In the genomic region with DNA sequence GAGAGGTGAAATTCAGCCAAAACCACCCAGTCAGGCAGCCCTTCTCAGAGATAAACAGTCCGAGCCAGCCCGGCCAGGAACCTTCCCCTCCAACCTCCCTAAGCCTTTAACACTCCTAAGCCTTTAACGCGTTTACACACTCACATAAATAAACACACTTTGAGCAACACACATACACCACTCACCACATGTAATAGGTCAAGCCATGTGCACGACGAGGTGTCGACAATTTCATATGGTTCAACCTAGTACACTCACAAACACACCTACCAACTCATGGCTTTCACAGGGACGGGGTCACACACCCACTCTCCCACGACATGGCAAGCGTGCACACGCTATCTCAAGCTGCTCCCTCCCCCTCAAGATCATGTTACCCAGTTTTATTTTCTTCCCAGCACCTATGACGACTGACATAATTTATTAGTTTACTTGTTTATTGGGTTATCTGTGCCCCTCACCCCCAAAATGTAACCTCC, we compare ENCODE assay signal across 10 cellular contexts. TPM values are rescaled to one million over a fixed set of nuclear protein-coding genes. Genes with fewer than 3 reads are reported as not detected.
DNase-seq lines count a peak whose midpoint lies in the region; ATAC-seq, FAIRE-seq and TF ChIP-seq lines count a peak whose summit lies in the region.
"Had no signal": no experiment of that assay in that cellular context is flagged by ENCODE, and none has a peak within 500 bp of the region (broad histone marks: within the 10 kb centered on the region; RNA-seq: fewer than 3 reads in every experiment).

No MANE protein-coding gene starts in this region.

- H3K79me2 ChIP-seq in H9 (ENCODE audit: insufficient read depth, low read length) (no peaks in the 10 kb centered on the region), keratinocyte (ENCODE audit: control insufficient read depth, insufficient read depth, low read length) (no peaks in the 10 kb centered on the region)

- no peak overlapping the region for H3K56ac ChIP-seq in H9 (ENCODE audit: insufficient read length, low read depth, low read length)

- H2BK5ac ChIP-seq in H9 (ENCODE audit: insufficient read length, low read length): no peak overlapping the region

- no peak for DNase-seq in H9
- DNase-seq in activated CD8-positive, alpha-beta T cell treated with anti-CD3 and anti-CD28 coated beads for 36 hours: no peak
- no peak for DNase-seq in keratinocyte (ENCODE audit: low read depth, low spot score)
- DNase-seq in activated gamma-delta T cell treated with Interleukin-2 at 50 U/mL for 16 hours: no peak
- no peak for DNase-seq in stimulated activated effector memory CD8-positive, alpha-beta T cell treated with anti-CD3 and anti-CD28 coated beads, Interleukin-12 subunit alpha, Interleukin-12 subunit beta, amount 100 ng/mL, for 72 hours (ENCODE audit: low spot score in 2 of 2)
- no peak for DNase-seq in GM03348 (ENCODE audit: low spot score)
- DNase-seq in COR-L47 (lab: John Stamatoyannopoulos, UW): no peak

- no peak overlapping the region for H4K5ac ChIP-seq in H9 (ENCODE audit: insufficient read length, low read depth, low read length)

- H3K9ac ChIP-seq in H9 (ENCODE audit: extremely low read depth, insufficient read length, low read length): no peak overlapping the region
- H3K9ac ChIP-seq in keratinocyte (ENCODE audit: control insufficient read depth, extremely low read depth, insufficient read depth, low read length): peak overlapping the region; percentile 28
- peak overlapping the region; percentile 5 to 71 for H3K9ac ChIP-seq in stomach smooth muscle (ENCODE audit: low read length in 2 of 2)
- H3K9ac ChIP-seq: KMS-11 had no signal

- no peaks in the 10 kb centered on the region; the same call in 1 of the 2 replicates for H3K27me3 Mint-ChIP-seq in H9 (ENCODE audit: low read depth)
- no peaks in the 10 kb centered on the region for H3K27me3 Mint-ChIP-seq in activated CD8-positive, alpha-beta T cell treated with anti-CD3 and anti-CD28 coated beads for 36 hours

- ATAC-seq in activated CD8-positive, alpha-beta T cell treated with anti-CD3 and anti-CD28 coated beads for 36 hours: no peak
- no peak for ATAC-seq in stimulated activated effector memory CD8-positive, alpha-beta T cell treated with anti-CD3 and anti-CD28 coated beads, Interleukin-12 subunit alpha, Interleukin-12 subunit beta, amount 100 ng/mL, for 72 hours

- H2AK5ac ChIP-seq in H9 (ENCODE audit: insufficient read length, low read length): no peak overlapping the region

- peaks cover 28 to 57% of the 10 kb centered on the region in 2 experiments for H3K4me1 Mint-ChIP-seq in H9
- peaks cover 3% of the 10 kb centered on the region for H3K4me1 Mint-ChIP-seq in activated CD8-positive, alpha-beta T cell treated with anti-CD3 and anti-CD28 coated beads for 36 hours (ENCODE audit: low read depth)
- no peaks in the 10 kb centered on the region for H3K4me1 Mint-ChIP-seq in stimulated activated effector memory CD8-positive, alpha-beta T cell treated with anti-CD3 and anti-CD28 coated beads, Interleukin-12 subunit alpha, Interleukin-12 subunit beta, amount 100 ng/mL, for 72 hours

- H2BK15ac ChIP-seq in H9 (ENCODE audit: low read depth, low read length): no peak overlapping the region

- FAIRE-seq in keratinocyte (lab: Jason Lieb, UNC): peak; percentile 52

- H3K27ac ChIP-seq in H9 (ENCODE audit: insufficient read length, low read depth, low read length) (no peak overlapping the region), keratinocyte (ENCODE audit: control insufficient read depth, insufficient read depth, low read length) (no peak overlapping the region), stomach smooth muscle (ENCODE audit: low read length) (peak overlapping the region; percentile 69)
- H3K27ac ChIP-seq: KMS-11 had no signal

- H3K4me2 ChIP-seq in H9 (ENCODE audit: insufficient read depth, insufficient read length, low read length): peak overlapping the region; percentile 28
- peak overlapping the region; percentile 76 for H3K4me2 ChIP-seq in keratinocyte (ENCODE audit: control insufficient read depth, extremely low read depth, insufficient read depth, low read depth, low read length)
- H3K4me2 ChIP-seq: KMS-11 had no signal

- H3K18ac ChIP-seq in H9 (ENCODE audit: insufficient read length, low read depth, low read length): no peak overlapping the region

- H3K4me1 ChIP-seq in H9 (ENCODE audit: insufficient read depth, low read length): peaks cover 5% of the 10 kb centered on the region; the same call in 1 of the 2 replicates
- H3K4me1 ChIP-seq in keratinocyte (ENCODE audit: control insufficient read depth, extremely low read depth, insufficient read depth, low read length): peaks cover 9% of the 10 kb centered on the region
- H3K4me1 ChIP-seq in stomach smooth muscle (ENCODE audit: control insufficient read depth, insufficient read depth, low read length): peaks cover 27% of the 10 kb centered on the region

- no peak overlapping the region for H2BK12ac ChIP-seq in H9 (ENCODE audit: insufficient read length, low read depth, low read length)

- peaks cover 19 to 34% (median 20%) of the 10 kb centered on the region in 3 experiments; a peak in 6 of 7 replicates for H3K36me3 Mint-ChIP-seq in H9 (ENCODE audit: insufficient read depth in 1 of 3, low read depth in 3 of 3)
- H3K36me3 Mint-ChIP-seq in activated CD8-positive, alpha-beta T cell treated with anti-CD3 and anti-CD28 coated beads for 36 hours (ENCODE audit: low read depth): peaks cover 30% of the 10 kb centered on the region
- H3K36me3 Mint-ChIP-seq in stimulated activated effector memory CD8-positive, alpha-beta T cell treated with anti-CD3 and anti-CD28 coated beads, Interleukin-12 subunit alpha, Interleukin-12 subunit beta, amount 100 ng/mL, for 72 hours: peaks cover 13% of the 10 kb centered on the region

- intact Hi-C loops in activated CD8-positive, alpha-beta T cell treated with anti-CD3 and anti-CD28 coated beads for 36 hours (cut with micrococcal nuclease): no loop called here

- no peaks in the 10 kb centered on the region for H3K9me3 ChIP-seq in H9 (ENCODE audit: control insufficient read depth, low read depth, low read length)
- H3K9me3 ChIP-seq in keratinocyte (ENCODE audit: control insufficient read depth, low read depth, low read length): no peaks in the 10 kb centered on the region
- no peaks in the 10 kb centered on the region for H3K9me3 ChIP-seq in stomach smooth muscle (ENCODE audit: control insufficient read depth in 2 of 2, low read length in 2 of 2)

- H4K20me1 ChIP-seq in H9 (ENCODE audit: control insufficient read depth, insufficient read depth, insufficient read length) (no peaks in the 10 kb centered on the region), keratinocyte (ENCODE audit: control insufficient read depth, extremely low read depth, insufficient read depth, low read length) (no peaks in the 10 kb centered on the region)

- H2BK20ac ChIP-seq in H9 (ENCODE audit: low read depth, low read length, poor library complexity, severe bottlenecking): no peak overlapping the region

- H4K8ac ChIP-seq in H9 (replicated peaks; ENCODE audit: insufficient read length, low read depth, low read length): no peak overlapping the region

- peak overlapping the region; percentile 6 to 72; a peak in 4 of 5 replicates for H3K4me3 Mint-ChIP-seq in H9
- H3K4me3 Mint-ChIP-seq in activated CD8-positive, alpha-beta T cell treated with anti-CD3 and anti-CD28 coated beads for 36 hours: no peak overlapping the region
- H3K4me3 Mint-ChIP-seq in stimulated activated effector memory CD8-positive, alpha-beta T cell treated with anti-CD3 and anti-CD28 coated beads, Interleukin-12 subunit alpha, Interleukin-12 subunit beta, amount 100 ng/mL, for 72 hours: no peak overlapping the region

- no peaks in the 10 kb centered on the region for H3K23me2 ChIP-seq in H9 (ENCODE audit: insufficient read length, low read depth, low read length, poor library complexity, severe bottlenecking)

- H3K36me3 ChIP-seq in keratinocyte (ENCODE audit: control insufficient read depth in 2 of 2, extremely low read depth in 1 of 2, insufficient read depth in 2 of 2, low read length in 2 of 2): no peaks in the 10 kb centered on the region
- peaks cover 7 to 11% of the 10 kb centered on the region in 2 donors for H3K36me3 ChIP-seq in stomach smooth muscle (ENCODE audit: control insufficient read depth in 2 of 2, insufficient read depth in 2 of 2, low read length in 2 of 2)

- no peak overlapping the region for H2AFZ ChIP-seq in H9 (ENCODE audit: low read length)
- H2AFZ ChIP-seq in keratinocyte (ENCODE audit: control insufficient read depth, low read length): peak overlapping the region; percentile 88

- POLR2A ChIA-PET in activated CD8-positive, alpha-beta T cell treated with anti-CD3 and anti-CD28 coated beads for 36 hours (lab: Charles Lee): interaction anchor here (1.8 kb wide), 1 partner anchor 14 kb away, joined by 5 read pairs; no protein-coding TSS in a partner anchor

- H3K27ac Mint-ChIP-seq in H9: peak overlapping the region; percentile 67 to 94 (median 89); a peak in 6 of 7 replicates
- peak overlapping the region; percentile 2 for H3K27ac Mint-ChIP-seq in activated CD8-positive, alpha-beta T cell treated with anti-CD3 and anti-CD28 coated beads for 36 hours
- no peak overlapping the region for H3K27ac Mint-ChIP-seq in stimulated activated effector memory CD8-positive, alpha-beta T cell treated with anti-CD3 and anti-CD28 coated beads, Interleukin-12 subunit alpha, Interleukin-12 subunit beta, amount 100 ng/mL, for 72 hours

- H3K14ac ChIP-seq in H9 (ENCODE audit: insufficient read depth, low read length): no peak overlapping the region

- H4K91ac ChIP-seq in H9 (ENCODE audit: insufficient read length, low read depth, low read length): no peak overlapping the region

- no peak overlapping the region for H2BK120ac ChIP-seq in H9 (ENCODE audit: low read depth, low read length, poor library complexity, severe bottlenecking)

- H3K27me3 ChIP-seq in H9 (ENCODE audit: insufficient read depth, low read length) (no peaks in the 10 kb centered on the region), keratinocyte (ENCODE audit: control insufficient read depth, extremely low read depth, insufficient read depth, low read length) (no peaks in the 10 kb centered on the region), stomach smooth muscle (ENCODE audit: control insufficient read depth in 1 of 2, insufficient read depth in 2 of 2, low read length in 2 of 2) (no peaks in the 10 kb centered on the region)

- H3K23ac ChIP-seq in H9 (ENCODE audit: insufficient read length, low read depth, low read length): no peak overlapping the region

- no peak overlapping the region for H3T11ph ChIP-seq in H9 (ENCODE audit: low read length)

- TF ChIP-seq CTCF in H9 (conservative IDR thresholded peaks at IDR 0.05): no peak
- TF ChIP-seq CTCF in activated CD8-positive, alpha-beta T cell treated with anti-CD3 and anti-CD28 coated beads for 36 hours (IDR thresholded peaks at IDR 0.05): no peak
- TF ChIP-seq CTCF in keratinocyte (optimal IDR thresholded peaks at IDR 0.05 in 1 of 3, IDR thresholded peaks at IDR 0.05 in 1 of 3, conservative IDR thresholded peaks at IDR 0.05 in 1 of 3; ENCODE audit: extremely low read depth in 1 of 3, insufficient read depth in 2 of 3, low read length in 3 of 3): no peak

- no peaks in the 10 kb centered on the region for H3K9me1 ChIP-seq in keratinocyte (ENCODE audit: control insufficient read depth, extremely low read depth, insufficient read depth, low read length)

- dilution Hi-C loops in keratinocyte (cut with MboI; ENCODE audit: extremely low pct_ligation_motif_present, low sequenced_read_pairs): no loop called here

- CTCF ChIA-PET in activated CD8-positive, alpha-beta T cell treated with anti-CD3 and anti-CD28 coated beads for 36 hours (lab: Charles Lee): interaction anchor here (0.9 to 4.7 kb wide), 3 partner anchors 14 to 42 kb away, joined by 3 to 25 read pairs (median 12); no protein-coding TSS in a partner anchor

- H3K79me1 ChIP-seq in H9 (ENCODE audit: insufficient read depth, low read depth, low read length, poor library complexity, severe bottlenecking): no peaks in the 10 kb centered on the region

- no CpG with 5 or more reads among the region's 12 CpGs for WGBS in H9 (ENCODE audit: extremely low coverage, insufficient read length, low lambda C conversion rate)

- H3K4me3 ChIP-seq in keratinocyte (ENCODE audit: control insufficient read depth in 2 of 3, extremely low read depth in 1 of 3, insufficient read depth in 2 of 3, low read depth in 1 of 3, low read length in 3 of 3) (peak overlapping the region in 1 of 3 experiments; percentile 54), stomach smooth muscle (ENCODE audit: low read length in 2 of 2) (peak overlapping the region; percentile 15 to 72)

- H3K9me3 Mint-ChIP-seq in H9: no peaks in the 10 kb centered on the region
- H3K9me3 Mint-ChIP-seq in activated CD8-positive, alpha-beta T cell treated with anti-CD3 and anti-CD28 coated beads for 36 hours: no peaks in the 10 kb centered on the region
- no peaks in the 10 kb centered on the region for H3K9me3 Mint-ChIP-seq in stimulated activated effector memory CD8-positive, alpha-beta T cell treated with anti-CD3 and anti-CD28 coated beads, Interleukin-12 subunit alpha, Interleukin-12 subunit beta, amount 100 ng/mL, for 72 hours

- H3K4ac ChIP-seq in H9 (ENCODE audit: low read depth, low read length): no peak overlapping the region

RNA-seq across cellular contexts. Expression of a gene that starts 15.5 kb away (rescaled TPM):
- total RNA-seq in H9 (2021): 16.3 and 17.0 TPM in 2 replicates
- total RNA-seq in activated CD8-positive, alpha-beta T cell treated with anti-CD3 and anti-CD28 coated beads for 36 hours: 10 to 100 TPM; 32.1 to 34.0 TPM
- polyA plus RNA-seq in keratinocyte: 0.45 to 0.91 TPM (median 0.75 TPM) in 3 replicates
- not detected for polyA plus RNA-seq in keratinocyte (2011; ENCODE audit: low read depth)
- polyA plus RNA-seq in keratinocyte (2011; cell fraction: cytosol; rRNA removed): 0.53 and 0.65 TPM in 2 replicates
- 1.2 and 1.4 TPM in 2 replicates for polyA plus RNA-seq in keratinocyte (2011; cell fraction: nucleus; rRNA removed)
- polyA plus RNA-seq in keratinocyte (2012; ENCODE audit: low replicate concordance): 0.18 and 0.38 TPM in 2 replicates
- polyA minus RNA-seq in keratinocyte: 0.99 to 1.5 TPM (median 1.1 TPM) in 3 replicates
- not detected for polyA minus RNA-seq in keratinocyte (2011; cell fraction: cytosol; rRNA and poly(A)+ RNA removed)
- 1.2 TPM in 2 replicates for polyA minus RNA-seq in keratinocyte (2011; cell fraction: nucleus; rRNA and poly(A)+ RNA removed)

RNA-seq across cellular contexts. Expression of a gene that starts 30.5 kb away (rescaled TPM):
- 126 and 130 TPM in 2 replicates for total RNA-seq in H9 (2021)
- 10 to 100 TPM; 75.2 to 84.2 TPM for total RNA-seq in activated CD8-positive, alpha-beta T cell treated with anti-CD3 and anti-CD28 coated beads for 36 hours
- polyA plus RNA-seq in keratinocyte: 65.7 to 92.2 TPM (median 70.9 TPM) in 3 replicates
- 24.0 TPM for polyA plus RNA-seq in keratinocyte (2011; ENCODE audit: low read depth)
- 56.9 and 69.2 TPM in 2 replicates for polyA plus RNA-seq in keratinocyte (2011; cell fraction: cytosol; rRNA removed)
- polyA plus RNA-seq in keratinocyte (2011; cell fraction: nucleus; rRNA removed): 34.1 TPM in 2 replicates
- 45.9 and 60.8 TPM in 2 replicates for polyA plus RNA-seq in keratinocyte (2012; ENCODE audit: low replicate concordance)
- polyA minus RNA-seq in keratinocyte: 21.7 to 26.8 TPM (median 23.8 TPM) in 3 replicates
- polyA minus RNA-seq in keratinocyte (2011; cell fraction: cytosol; rRNA and poly(A)+ RNA removed): 16.1 TPM
- 5.2 and 9.5 TPM in 2 replicates for polyA minus RNA-seq in keratinocyte (2011; cell fraction: nucleus; rRNA and poly(A)+ RNA removed)

RNA-seq across cellular contexts. Expression of a gene that starts 37.4 kb away (rescaled TPM):
- 0.18 TPM in 1 of 2 replicates, not detected in the other for total RNA-seq in H9 (2021)
- total RNA-seq in activated CD8-positive, alpha-beta T cell treated with anti-CD3 and anti-CD28 coated beads for 36 hours: not detected
- polyA plus RNA-seq in keratinocyte: not detected in 3 replicates
- not detected for polyA plus RNA-seq in keratinocyte (2011; ENCODE audit: low read depth)
- polyA plus RNA-seq in keratinocyte (2011; cell fraction: cytosol; rRNA removed): not detected in 2 replicates
- not detected in 2 replicates for polyA plus RNA-seq in keratinocyte (2011; cell fraction: nucleus; rRNA removed)
- 0.16 TPM in 1 of 2 replicates, not detected in the other for polyA plus RNA-seq in keratinocyte (2012; ENCODE audit: low replicate concordance)
- polyA minus RNA-seq in keratinocyte: not detected in 3 replicates
- polyA minus RNA-seq in keratinocyte (2011; cell fraction: cytosol; rRNA and poly(A)+ RNA removed): not detected
- polyA minus RNA-seq in keratinocyte (2011; cell fraction: nucleus; rRNA and poly(A)+ RNA removed): not detected in 2 replicates
- total RNA-seq: mucosa of gallbladder had no signal

RNA-seq across cellular contexts. Expression of a gene that starts 39.7 kb away (rescaled TPM):
- total RNA-seq in H9 (2021): 7.0 and 7.1 TPM in 2 replicates
- under 1 TPM; 0.23 to 0.27 TPM for total RNA-seq in activated CD8-positive, alpha-beta T cell treated with anti-CD3 and anti-CD28 coated beads for 36 hours
- polyA plus RNA-seq in keratinocyte: 0.03 to 0.12 TPM in 2 of 3 replicates, not detected in the other
- polyA plus RNA-seq in keratinocyte (2011; ENCODE audit: low read depth): not detected
- polyA plus RNA-seq in keratinocyte (2011; cell fraction: cytosol; rRNA removed): 0.18 TPM in 1 of 2 replicates, not detected in the other
- 0.13 TPM in 1 of 2 replicates, not detected in the other for polyA plus RNA-seq in keratinocyte (2011; cell fraction: nucleus; rRNA removed)
- 0.28 and 0.39 TPM in 2 replicates for polyA plus RNA-seq in keratinocyte (2012; ENCODE audit: low replicate concordance)
- polyA minus RNA-seq in keratinocyte: not detected in 3 replicates
- not detected for polyA minus RNA-seq in keratinocyte (2011; cell fraction: cytosol; rRNA and poly(A)+ RNA removed)
- not detected in 2 replicates for polyA minus RNA-seq in keratinocyte (2011; cell fraction: nucleus; rRNA and poly(A)+ RNA removed)

Comparison
In these comparisons a context has a peak if more than half of its experiments do, and no peak if none do; other contexts are left out.
1. H3K4me3 Mint-ChIP-seq: peak in H9 (2 of 2); none in activated CD8-positive, alpha-beta T cell treated with anti-CD3 and anti-CD28 coated beads for 36 hours (single experiment) and stimulated activated effector memory CD8-positive, alpha-beta T cell treated with anti-CD3 and anti-CD28 coated beads, Interleukin-12 subunit alpha, Interleukin-12 subunit beta, amount 100 ng/mL, for 72 hours (single experiment).